Comparison of ENCODE assay signal across 13 cellular contexts in the genomic region with DNA sequence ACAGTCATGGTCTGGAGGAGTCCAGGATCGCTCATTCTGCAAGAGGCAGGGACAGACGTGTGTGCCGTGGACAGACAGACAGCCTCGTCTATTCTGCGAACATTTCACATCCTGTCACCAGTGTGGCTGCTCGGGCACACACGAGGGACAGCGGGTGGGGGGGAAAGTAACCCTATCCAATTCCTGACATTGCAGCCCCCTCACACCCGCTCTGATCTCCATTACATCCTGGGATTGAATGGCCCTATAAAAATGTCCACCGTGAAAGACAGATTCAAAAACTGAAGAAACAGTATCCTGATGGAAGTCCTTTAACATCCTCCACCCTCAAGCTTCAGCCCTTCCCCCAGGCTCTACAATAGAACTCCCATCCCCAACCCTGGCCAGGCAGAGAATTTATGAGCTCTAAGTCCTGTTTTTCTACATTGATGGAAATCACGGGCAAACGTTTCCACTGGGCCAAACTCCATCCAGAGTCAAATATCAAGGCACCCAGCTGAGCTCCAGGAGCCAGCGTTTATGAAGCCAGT. TPM values are rescaled to one million over a fixed set of nuclear protein-coding genes. Genes with fewer than 3 reads are reported as not detected.
DNase-seq lines count a peak whose midpoint lies in the region; ATAC-seq, FAIRE-seq and TF ChIP-seq lines count a peak whose summit lies in the region.
"Had no signal": no experiment of that assay in that cellular context is flagged by ENCODE, and none has a peak within 500 bp of the region (broad histone marks: within the 10 kb centered on the region; RNA-seq: fewer than 3 reads in every experiment).

No MANE protein-coding gene starts in this region.

- peak; percentile 73 for ATAC-seq in HepG2
- no peak for ATAC-seq in right lobe of liver
- ATAC-seq in aorta (ENCODE audit: low FRiP score): peak; percentile 85
- no peak for ATAC-seq in HG02763 (IDR thresholded peaks at IDR 0.05; ENCODE audit: unreplicated experiment)
- ATAC-seq in GM18868 (IDR thresholded peaks at IDR 0.05; ENCODE audit: unreplicated experiment): no peak
- ATAC-seq in GM19452 (IDR thresholded peaks at IDR 0.05; ENCODE audit: unreplicated experiment): no peak
- ATAC-seq: stimulated activated effector memory CD8-positive, alpha-beta T cell treated with anti-CD3 and anti-CD28 coated beads, Interleukin-12 subunit alpha, Interleukin-12 subunit beta, amount 100 ng/mL, for 72 hours had no signal

- no peak for TF ChIP-seq RAD21 in HepG2 (CRISPR knock-in tag; IDR thresholded peaks at IDR 0.05)

- BruUV-seq in HepG2 (replicated peaks; lab: Mats Ljungman, UMichigan): no TSS peak

- WGBS in HepG2 (ENCODE audit: low lambda C conversion rate): 25% methylated on average over 10 of the region's 13 CpGs
- 45% methylated on average over 12 of the region's 13 CpGs for WGBS in right lobe of liver (ENCODE audit: insufficient coverage, low coverage, low lambda C conversion rate, missing lambda C conversion rate)
- 28 to 41% methylated on average over 13 of the region's 13 CpGs for WGBS in aorta, 2 donors

- POLR2A ChIA-PET in HepG2 (lab: Yijun Ruan, JAX): no interaction called here

- H3K4me3 ChIP-seq in HepG2 (replicated peaks in 1 of 3; ENCODE audit: insufficient read depth in 1 of 3, low read depth in 2 of 3, low read length in 3 of 3) (no peak overlapping the region), right lobe of liver (no peak overlapping the region), aorta (ENCODE audit: low read length in 2 of 2) (no peak overlapping the region)

- TF ChIP-seq POLR2A in HepG2 (IDR thresholded peaks at IDR 0.05; ENCODE audit: insufficient read depth in 1 of 2, low read depth in 2 of 2, low read length in 2 of 2) (no peak), right lobe of liver (IDR thresholded peaks at IDR 0.05) (no peak)

- no peak for TF ChIP-seq EP300 in HepG2 (IDR thresholded peaks at IDR 0.05; ENCODE audit: low read depth in 2 of 2, low read length in 2 of 2)
- TF ChIP-seq EP300 in HepG2 (CRISPR knock-in tag; IDR thresholded peaks at IDR 0.05; ENCODE audit: borderline replicate concordance): no peak

- no peaks in the 10 kb centered on the region for H4K20me1 ChIP-seq in HepG2 (ENCODE audit: insufficient read depth, low read length)

- H3K27me3 ChIP-seq in HepG2 (ENCODE audit: control insufficient read depth in 1 of 2, insufficient read depth in 2 of 2, low read length in 2 of 2) (peaks cover 0 to 5% of the 10 kb centered on the region in 2 experiments; a peak in 2 of 5 replicates), right lobe of liver (no peaks in the 10 kb centered on the region), aorta (ENCODE audit: control insufficient read depth in 1 of 2, insufficient read depth in 2 of 2, low read length in 1 of 2) (no peaks in the 10 kb centered on the region)

- no peak for TF ChIP-seq CTCF in HepG2 (CRISPR knock-in tag; IDR thresholded peaks at IDR 0.05)
- TF ChIP-seq CTCF in right lobe of liver (IDR thresholded peaks at IDR 0.05): no peak

- intact Hi-C loops in HepG2 (cut with micrococcal nuclease; ENCODE audit: unreplicated experiment) (no loop called here), right lobe of liver (cut with DNase I) (no loop called here), aorta (cut with DNase I) (no loop called here)

- CTCF ChIA-PET in HepG2 (lab: Yijun Ruan, JAX; ENCODE audit: low intra/inter-chr PET ratio, low total read pairs): no interaction called here

- in situ Hi-C loops in HepG2 (cut with HindIII; ENCODE audit: extremely low pct_ligation_motif_present, low pct_unique_long_range_greater_than_20kb): no loop called here

- H2AFZ ChIP-seq in HepG2 (ENCODE audit: low read length): no peak overlapping the region

- H3K4me1 ChIP-seq in HepG2 (ENCODE audit: insufficient read depth, low read length) (peaks cover 10% of the 10 kb centered on the region; the same call in 1 of the 2 replicates), right lobe of liver (no peaks in the 10 kb centered on the region), aorta (ENCODE audit: control insufficient read depth in 1 of 2, insufficient read depth in 2 of 2, low read length in 2 of 2) (no peaks in the 10 kb centered on the region)

- DNase-seq in HepG2 (ENCODE audit: low spot score) (no peak), right lobe of liver (no peak), amniotic epithelial cell (ENCODE audit: low read depth) (peak; percentile 91), islet precursor cell (peak; percentile 95), aorta (peak in 1 of 2 donors; percentile 53)
- DNase-seq: activated CD4-positive, alpha-beta T cell treated with anti-CD3 and anti-CD28 coated beads, Interleukin-2, amount 10 ng/mL, durations not matched to agents 24 days and 14 days; erythroblast; KBM-7; NCI-H2171 treated with DMSO at 0.1 percent for 48 hours had no signal

- H3K9ac ChIP-seq in HepG2 (ENCODE audit: insufficient read depth, low read depth, low read length): no peak overlapping the region

- H3K27ac ChIP-seq in HepG2 (ENCODE audit: extremely low read length, insufficient read depth, low read length): no peak overlapping the region
- H3K27ac ChIP-seq in right lobe of liver: no peak overlapping the region
- H3K27ac ChIP-seq in aorta (ENCODE audit: low read depth in 1 of 2, low read length in 2 of 2): no peak overlapping the region

- H3K9me3 ChIP-seq in HepG2 (ENCODE audit: low read length) (no peaks in the 10 kb centered on the region), right lobe of liver (no peaks in the 10 kb centered on the region), aorta (ENCODE audit: control insufficient read depth, low read length) (no peaks in the 10 kb centered on the region)

- no peaks in the 10 kb centered on the region for H3K79me2 ChIP-seq in HepG2 (ENCODE audit: insufficient read depth, low read length)

- no peaks in the 10 kb centered on the region for H3K36me3 ChIP-seq in HepG2 (replicated peaks in 1 of 2; ENCODE audit: control insufficient read depth in 1 of 2, insufficient read depth in 2 of 2, low read length in 2 of 2)
- no peaks in the 10 kb centered on the region for H3K36me3 ChIP-seq in right lobe of liver
- no peaks in the 10 kb centered on the region for H3K36me3 ChIP-seq in aorta (ENCODE audit: control insufficient read depth in 1 of 2, insufficient read depth in 2 of 2, low read length in 1 of 2)

- no peak for FAIRE-seq in HepG2 (lab: Jason Lieb, UNC)

- H3K4me2 ChIP-seq in HepG2 (ENCODE audit: low read depth, low read length): no peak overlapping the region

TF ChIP-seq in HepG2, 621 proteins besides CTCF, POLR2A, EP300 and RAD21 (continues in another document):
- TF ChIP-seq ATAD3A (CRISPR knock-in tag; IDR thresholded peaks at IDR 0.05): no peak
- no peak for TF ChIP-seq SAFB2 (CRISPR knock-in tag; IDR thresholded peaks at IDR 0.05; ENCODE audit: borderline replicate concordance, low read depth)
- TF ChIP-seq HNRNPUL1 (IDR thresholded peaks at IDR 0.05; ENCODE audit: low read depth, low read length): no peak

RNA-seq across cellular contexts. Expression of a gene that starts 39.4 kb away (rescaled TPM):
- total RNA-seq in HepG2 (2016; rRNA removed; fragmentation: Illumina TruSeq; extraction: Trizol): 2.9 and 3.5 TPM in 2 replicates
- total RNA-seq in HepG2 (2016; cell fraction: cytosol; rRNA removed; fragmentation: Illumina TruSeq; extraction: Trizol; ENCODE audit: low read depth): 1.2 and 1.3 TPM in 2 replicates
- total RNA-seq in HepG2 (2016; cell fraction: insoluble cytoplasmic fraction; rRNA removed; fragmentation: Illumina TruSeq; extraction: Trizol): 2.0 and 5.1 TPM in 2 replicates
- total RNA-seq in HepG2 (2016; cell fraction: membrane; rRNA removed; fragmentation: Illumina TruSeq; extraction: Trizol): 2.4 TPM in 2 replicates
- 2.8 and 3.0 TPM in 2 replicates for total RNA-seq in HepG2 (2016; cell fraction: nucleus; rRNA removed; fragmentation: Illumina TruSeq; extraction: Trizol)
- 1.3 and 4.4 TPM in 2 replicates for polyA plus RNA-seq in HepG2 (2011; rRNA removed)
- polyA plus RNA-seq in HepG2 (2011; cell fraction: cytosol; rRNA removed): 1.2 and 2.1 TPM in 2 replicates
- 4.9 and 7.4 TPM in 2 replicates for polyA plus RNA-seq in HepG2 (2011; cell fraction: nucleus; rRNA removed)
- polyA plus RNA-seq in HepG2 (2012): 1.1 and 1.2 TPM in 2 replicates
- 0.42 and 0.45 TPM in 2 replicates for polyA plus RNA-seq in HepG2 (2016; cell fraction: cytosol; fragmentation: Illumina TruSeq; extraction: Trizol; ENCODE audit: low read depth)
- polyA plus RNA-seq in HepG2 (2016; cell fraction: insoluble cytoplasmic fraction; fragmentation: Illumina TruSeq; extraction: Trizol; ENCODE audit: low read depth): 1.2 and 1.4 TPM in 2 replicates
- 0.73 and 0.81 TPM in 2 replicates for polyA plus RNA-seq in HepG2 (2016; cell fraction: membrane; fragmentation: Illumina TruSeq; extraction: Trizol; ENCODE audit: low read depth)
- polyA plus RNA-seq in HepG2 (2016; cell fraction: nucleus; fragmentation: Illumina TruSeq; extraction: Trizol; ENCODE audit: insufficient read depth, low read depth): 3.2 and 6.7 TPM in 2 replicates
- polyA minus RNA-seq in HepG2 (2011; rRNA and poly(A)+ RNA removed; ENCODE audit: low replicate concordance): 11.7 TPM in 1 of 2 replicates, not detected in the other
- polyA minus RNA-seq in HepG2 (2011; cell fraction: cytosol; rRNA and poly(A)+ RNA removed): 12.5 and 12.8 TPM in 2 replicates
- 3.4 and 4.5 TPM in 2 replicates for polyA minus RNA-seq in HepG2 (2011; cell fraction: nucleus; rRNA and poly(A)+ RNA removed)
- 10 to 100 TPM in 1 of 6 experiments, 1 to 10 TPM in 5; 4.0 to 10.1 (median 5.1) TPM for total RNA-seq in right lobe of liver
- total RNA-seq in aorta: under 1 TPM; 0.33 to 0.36 TPM
- under 1 TPM in 1 of 2 donors, not detected in 1; 0.33 TPM for polyA plus RNA-seq in aorta

Comparison
In these comparisons a context has a peak if more than half of its experiments do, and no peak if none do; other contexts are left out.
1. ATAC-seq: peak in HepG2 (single experiment) and aorta (single experiment); none in right lobe of liver (0 of 4), HG02763 (single experiment), GM18868 (single experiment) and GM19452 (single experiment).
2. DNase-seq: peak in amniotic epithelial cell (single experiment) and islet precursor cell (single experiment); none in HepG2 (single experiment) and right lobe of liver (0 of 3).